Comparison of ENCODE assay signal across 15 cellular contexts in the genomic region with DNA sequence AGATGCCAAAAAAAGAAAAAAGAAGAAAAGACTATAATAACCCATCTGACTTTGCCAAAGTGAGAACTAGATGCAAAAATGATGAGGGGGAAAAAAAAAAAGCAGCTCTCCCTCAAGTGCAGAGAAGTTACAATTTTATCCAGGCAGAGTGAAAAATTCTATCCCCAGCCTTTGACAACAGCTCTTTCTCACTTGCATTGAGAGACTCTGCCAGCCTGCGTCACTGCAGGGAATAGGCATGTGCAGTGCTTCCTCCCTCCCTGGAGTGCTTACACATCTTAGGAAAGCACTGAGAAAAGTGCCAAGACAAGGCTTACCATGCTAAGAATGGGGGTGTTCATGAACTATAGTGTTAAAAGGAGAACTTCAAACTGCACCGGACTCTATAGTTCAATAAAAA.
DNase-seq lines count a peak whose midpoint lies in the region; ATAC-seq and TF ChIP-seq lines count a peak whose summit lies in the region.
"Had no signal": no experiment of that assay in that cellular context is flagged by ENCODE, and none has a peak within 500 bp of the region (broad histone marks: within the 10 kb centered on the region; RNA-seq: fewer than 3 reads in every experiment).

No MANE protein-coding gene starts in this region.

- H3K27ac Mint-ChIP-seq in nephron = peak overlapping the region; percentile 6 to 81 (median 26)
- H3K27ac Mint-ChIP-seq in nephron progenitor cell = no peak overlapping the region

- no peaks in the 10 kb centered on the region for H3K36me3 ChIP-seq in HAP-1 (replicated peaks)
- H3K36me3 ChIP-seq: MG63 had no signal

- TF ChIP-seq CTCF in dorsolateral prefrontal cortex (IDR thresholded peaks at IDR 0.05 in 54 of 56, conservative IDR thresholded peaks at IDR 0.05 in 2 of 56; ENCODE audit: low read depth in 1 of 56, partially characterized antibody in 56 of 56) (no peak), nephron (IDR thresholded peaks at IDR 0.05; ENCODE audit: unreplicated experiment in 3 of 3) (no peak), nephron progenitor cell (IDR thresholded peaks at IDR 0.05) (no peak)

- H3K9me3 Mint-ChIP-seq in nephron = no peaks in the 10 kb centered on the region
- H3K9me3 Mint-ChIP-seq in nephron progenitor cell = no peaks in the 10 kb centered on the region

- H3K4me3 ChIP-seq in HAP-1 (peak overlapping the region; percentile 5; the same call in 1 of the 2 replicates), dorsolateral prefrontal cortex (no peak overlapping the region)
- H3K4me3 ChIP-seq: MG63 had no signal

- H3K4me3 Mint-ChIP-seq in nephron (no peak overlapping the region), nephron progenitor cell (no peak overlapping the region)

- no peaks in the 10 kb centered on the region for H3K27me3 ChIP-seq in HAP-1 (ENCODE audit: low read depth)
- no peaks in the 10 kb centered on the region for H3K27me3 ChIP-seq in dorsolateral prefrontal cortex
- H3K27me3 ChIP-seq: MG63 had no signal

- DNase-seq in HAP-1 (ENCODE audit: low spot score in 2 of 2) (peak; percentile 52 to 59), dorsolateral prefrontal cortex (peak in 8 of 10 donors; percentile 44 to 72 (median 65)), superior temporal gyrus (ENCODE audit: extremely low spot score) (peak; percentile 63), nephron progenitor cell (no peak)
- DNase-seq in activated T-cell treated with anti-CD3 and anti-CD28 coated beads, Interleukin-2, amount 50 U/mL, for 48 hours = no peak
- DNase-seq: Calu3, MG63, NCI-H1105, NCI-H187, NCI-H774, Right ventricle myocardium superior had no signal

- intact Hi-C loops in dorsolateral prefrontal cortex (cut with DNase I) = loop anchor here in 1 of 2 donors (10.0 kb wide), 1 partner anchor 110 kb away; no protein-coding TSS in a partner anchor

- H3K27ac ChIP-seq in dorsolateral prefrontal cortex = peak overlapping the region in 8 of 59 donors; percentile 2 to 77 (median 28)
- H3K27ac ChIP-seq: KMS-11 had no signal

- peaks cover 53% of the 10 kb centered on the region for H3K4me1 ChIP-seq in HAP-1

- in situ Hi-C loops in HAP-1 (cut with MboI; ENCODE audit: low sequenced_read_pairs) = no loop called here

- no peaks in the 10 kb centered on the region for H3K36me3 Mint-ChIP-seq in nephron (ENCODE audit: low read depth)
- no peaks in the 10 kb centered on the region for H3K36me3 Mint-ChIP-seq in nephron progenitor cell (ENCODE audit: low read depth)

- ATAC-seq in GM21447 (IDR thresholded peaks at IDR 0.05; ENCODE audit: unreplicated experiment) = no peak
- ATAC-seq: HepG2 had no signal

- H3K9me3 ChIP-seq in HAP-1 = no peaks in the 10 kb centered on the region
- H3K9me3 ChIP-seq: MG63 had no signal

- H3K27me3 Mint-ChIP-seq in nephron (ENCODE audit: low read depth) (no peaks in the 10 kb centered on the region), nephron progenitor cell (ENCODE audit: low read depth, poor library complexity) (no peaks in the 10 kb centered on the region)

- H3K4me1 Mint-ChIP-seq in nephron = peaks cover 34% of the 10 kb centered on the region
- H3K4me1 Mint-ChIP-seq in nephron progenitor cell = peaks cover 11% of the 10 kb centered on the region

Comparison
In these comparisons a context has a peak if more than half of its experiments do, and no peak if none do; other contexts are left out.
1. DNase-seq: peak in HAP-1 (2 of 2), dorsolateral prefrontal cortex (8 of 10) and superior temporal gyrus (single experiment); none in nephron progenitor cell (single experiment) and activated T-cell treated with anti-CD3 and anti-CD28 coated beads, Interleukin-2, amount 50 U/mL, for 48 hours (0 of 2).